Comparison of ENCODE assay signal across 1 cellular context in genomic region chr16:57300387-57301125, GRCh38.
TF ChIP-seq lines count a peak whose summit lies in the region.

No MANE protein-coding gene starts in this region.

TF ChIP-seq in HepG2, 621 proteins besides CTCF, POLR2A, EP300 and RAD21 (continued from another document and continues in another):
- TF ChIP-seq ZNF142 (CRISPR knock-in tag; IDR thresholded peaks at IDR 0.05) = peak; percentile 21; the same call in 1 of the 2 replicates
- TF ChIP-seq TGIF2 (CRISPR knock-in tag; IDR thresholded peaks at IDR 0.05) = no peak; the same call in 1 of the 2 replicates
- TF ChIP-seq STAG1 (CRISPR knock-in tag; IDR thresholded peaks at IDR 0.05) = peak; percentile 100
- TF ChIP-seq ZNF746 (CRISPR knock-in tag; IDR thresholded peaks at IDR 0.05) = no peak
- TF ChIP-seq ZXDC (CRISPR knock-in tag; IDR thresholded peaks at IDR 0.05) = peak; percentile 94
- TF ChIP-seq NFE2L2 (IDR thresholded peaks at IDR 0.05; ENCODE audit: low read length) = no peak; the same call in 1 of the 2 replicates
- TF ChIP-seq ZNF34 (CRISPR knock-in tag; IDR thresholded peaks at IDR 0.05; ENCODE audit: borderline replicate concordance) = no peak; the same call in 1 of the 2 replicates
- TF ChIP-seq ZIK1 (CRISPR knock-in tag; IDR thresholded peaks at IDR 0.05; ENCODE audit: borderline replicate concordance, low read depth) = peak; percentile 69
- no peak for TF ChIP-seq IKZF1 (IDR thresholded peaks at IDR 0.05)
- TF ChIP-seq TP53 (CRISPR knock-in tag; conservative IDR thresholded peaks at IDR 0.05) = no peak; the same call in 1 of the 2 replicates
- peak; percentile 92 for TF ChIP-seq IRF2 (CRISPR knock-in tag; IDR thresholded peaks at IDR 0.05)
- TF ChIP-seq, protein P1, sequence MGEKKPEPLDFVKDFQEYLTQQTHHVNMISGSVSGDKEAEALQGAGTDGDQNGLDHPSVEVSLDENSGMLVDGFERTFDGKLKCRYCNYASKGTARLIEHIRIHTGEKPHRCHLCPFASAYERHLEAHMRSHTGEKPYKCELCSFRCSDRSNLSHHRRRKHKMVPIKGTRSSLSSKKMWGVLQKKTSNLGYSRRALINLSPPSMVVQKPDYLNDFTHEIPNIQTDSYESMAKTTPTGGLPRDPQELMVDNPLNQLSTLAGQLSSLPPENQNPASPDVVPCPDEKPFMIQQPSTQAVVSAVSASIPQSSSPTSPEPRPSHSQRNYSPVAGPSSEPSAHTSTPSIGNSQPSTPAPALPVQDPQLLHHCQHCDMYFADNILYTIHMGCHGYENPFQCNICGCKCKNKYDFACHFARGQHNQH (CRISPR knock-in tag; IDR thresholded peaks at IDR 0.05) = peak; percentile 94
- peak; percentile 76 for TF ChIP-seq ZNF879 (CRISPR knock-in tag; IDR thresholded peaks at IDR 0.05)
- TF ChIP-seq ZFP90 (CRISPR knock-in tag; IDR thresholded peaks at IDR 0.05; ENCODE audit: borderline replicate concordance) = peak; percentile 73; the same call in 1 of the 2 replicates
- no peak; the same call in 1 of the 2 replicates for TF ChIP-seq PHF21A (CRISPR knock-in tag; IDR thresholded peaks at IDR 0.05)
- TF ChIP-seq U2AF1 (optimal IDR thresholded peaks at IDR 0.05; ENCODE audit: low read depth, low read length) = no peak
- TF ChIP-seq NKX3-1 (CRISPR knock-in tag; IDR thresholded peaks at IDR 0.05) = no peak
- TF ChIP-seq PTBP1 (IDR thresholded peaks at IDR 0.05; ENCODE audit: low read depth, low read length, poor library complexity, severe bottlenecking) = no peak
- TF ChIP-seq ATF1 (CRISPR knock-in tag; IDR thresholded peaks at IDR 0.05) = peak; percentile 61; the same call in 1 of the 2 replicates
- TF ChIP-seq PRMT3 (CRISPR knock-in tag; IDR thresholded peaks at IDR 0.05; ENCODE audit: borderline replicate concordance, low read depth) = peak; percentile 50
- no peak for TF ChIP-seq ATF5 (CRISPR knock-in tag; IDR thresholded peaks at IDR 0.05; ENCODE audit: low read depth)
- no peak for TF ChIP-seq DMAP1 (CRISPR knock-in tag; IDR thresholded peaks at IDR 0.05)
- TF ChIP-seq KLF16 (CRISPR knock-in tag; IDR thresholded peaks at IDR 0.05) = peak in 1 of 2 experiments; percentile 93; a peak in 2 of 4 replicates
- TF ChIP-seq FIP1L1 (IDR thresholded peaks at IDR 0.05; ENCODE audit: borderline replicate concordance, insufficient read depth, low read depth, low read length) = no peak
- TF ChIP-seq ZBTB14 (CRISPR knock-in tag; IDR thresholded peaks at IDR 0.05) = no peak
- no peak for TF ChIP-seq THYN1 (CRISPR knock-in tag; IDR thresholded peaks at IDR 0.05; ENCODE audit: borderline replicate concordance, low read depth)
- TF ChIP-seq CAMTA2 (CRISPR knock-in tag; IDR thresholded peaks at IDR 0.05; ENCODE audit: borderline replicate concordance) = peak; percentile 34; the same call in 1 of the 2 replicates
- TF ChIP-seq, protein P2, sequence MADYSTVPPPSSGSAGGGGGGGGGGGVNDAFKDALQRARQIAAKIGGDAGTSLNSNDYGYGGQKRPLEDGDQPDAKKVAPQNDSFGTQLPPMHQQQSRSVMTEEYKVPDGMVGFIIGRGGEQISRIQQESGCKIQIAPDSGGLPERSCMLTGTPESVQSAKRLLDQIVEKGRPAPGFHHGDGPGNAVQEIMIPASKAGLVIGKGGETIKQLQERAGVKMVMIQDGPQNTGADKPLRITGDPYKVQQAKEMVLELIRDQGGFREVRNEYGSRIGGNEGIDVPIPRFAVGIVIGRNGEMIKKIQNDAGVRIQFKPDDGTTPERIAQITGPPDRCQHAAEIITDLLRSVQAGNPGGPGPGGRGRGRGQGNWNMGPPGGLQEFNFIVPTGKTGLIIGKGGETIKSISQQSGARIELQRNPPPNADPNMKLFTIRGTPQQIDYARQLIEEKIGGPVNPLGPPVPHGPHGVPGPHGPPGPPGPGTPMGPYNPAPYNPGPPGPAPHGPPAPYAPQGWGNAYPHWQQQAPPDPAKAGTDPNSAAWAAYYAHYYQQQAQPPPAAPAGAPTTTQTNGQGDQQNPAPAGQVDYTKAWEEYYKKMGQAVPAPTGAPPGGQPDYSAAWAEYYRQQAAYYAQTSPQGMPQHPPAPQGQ (CRISPR knock-in tag; IDR thresholded peaks at IDR 0.05; ENCODE audit: borderline replicate concordance) = peak; percentile 98; the same call in 1 of the 2 replicates
- peak; percentile 73; the same call in 1 of the 2 replicates for TF ChIP-seq ARID5B (CRISPR knock-in tag; IDR thresholded peaks at IDR 0.05)
- peak; percentile 29; the same call in 1 of the 2 replicates for TF ChIP-seq ZNF160 (CRISPR knock-in tag; IDR thresholded peaks at IDR 0.05)
- TF ChIP-seq NFIB (CRISPR knock-in tag; IDR thresholded peaks at IDR 0.05; ENCODE audit: borderline replicate concordance) = no peak
- TF ChIP-seq SALL1 (CRISPR knock-in tag; IDR thresholded peaks at IDR 0.05) = peak; percentile 96
- TF ChIP-seq ZNF652 (CRISPR knock-in tag; IDR thresholded peaks at IDR 0.05; ENCODE audit: borderline replicate concordance, low read depth) = no peak
- 0 out of 2 replicates have a peak, but pooled peaks have one; percentile 34 for TF ChIP-seq KMT2A (CRISPR knock-in tag; IDR thresholded peaks at IDR 0.05)
- peak; percentile 82; the same call in 1 of the 2 replicates for TF ChIP-seq ZNF709 (CRISPR knock-in tag; IDR thresholded peaks at IDR 0.05)
- TF ChIP-seq ZNF614 (CRISPR knock-in tag; IDR thresholded peaks at IDR 0.05; ENCODE audit: borderline replicate concordance) = peak; percentile 15
- TF ChIP-seq GABPA (IDR thresholded peaks at IDR 0.05; ENCODE audit: low read depth, low read length) = no peak
- TF ChIP-seq GABPA (CRISPR knock-in tag; IDR thresholded peaks at IDR 0.05; ENCODE audit: low read depth) = peak; percentile 55
- no peak for TF ChIP-seq MBD4 (IDR thresholded peaks at IDR 0.05; ENCODE audit: borderline replicate concordance, low read length)
- TF ChIP-seq NCOA1 (CRISPR knock-in tag; IDR thresholded peaks at IDR 0.05) = peak; percentile 86
- TF ChIP-seq, protein P3, sequence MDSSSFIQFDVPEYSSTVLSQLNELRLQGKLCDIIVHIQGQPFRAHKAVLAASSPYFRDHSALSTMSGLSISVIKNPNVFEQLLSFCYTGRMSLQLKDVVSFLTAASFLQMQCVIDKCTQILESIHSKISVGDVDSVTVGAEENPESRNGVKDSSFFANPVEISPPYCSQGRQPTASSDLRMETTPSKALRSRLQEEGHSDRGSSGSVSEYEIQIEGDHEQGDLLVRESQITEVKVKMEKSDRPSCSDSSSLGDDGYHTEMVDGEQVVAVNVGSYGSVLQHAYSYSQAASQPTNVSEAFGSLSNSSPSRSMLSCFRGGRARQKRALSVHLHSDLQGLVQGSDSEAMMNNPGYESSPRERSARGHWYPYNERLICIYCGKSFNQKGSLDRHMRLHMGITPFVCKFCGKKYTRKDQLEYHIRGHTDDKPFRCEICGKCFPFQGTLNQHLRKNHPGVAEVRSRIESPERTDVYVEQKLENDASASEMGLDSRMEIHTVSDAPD (CRISPR knock-in tag; IDR thresholded peaks at IDR 0.05) = peak; percentile 87
- TF ChIP-seq SIN3A (IDR thresholded peaks at IDR 0.05; ENCODE audit: borderline replicate concordance, low read depth, low read length) = no peak
- TF ChIP-seq, protein P4, sequence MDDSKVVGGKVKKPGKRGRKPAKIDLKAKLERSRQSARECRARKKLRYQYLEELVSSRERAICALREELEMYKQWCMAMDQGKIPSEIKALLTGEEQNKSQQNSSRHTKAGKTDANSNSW (CRISPR knock-in tag; IDR thresholded peaks at IDR 0.05; ENCODE audit: borderline replicate concordance) = no peak
- no peak for TF ChIP-seq ZNF263 (CRISPR knock-in tag; IDR thresholded peaks at IDR 0.05)
- peak; percentile 59; the same call in 1 of the 2 replicates for TF ChIP-seq SIX1 (CRISPR knock-in tag; IDR thresholded peaks at IDR 0.05; ENCODE audit: borderline replicate concordance)
- TF ChIP-seq ZNF138 (CRISPR knock-in tag; IDR thresholded peaks at IDR 0.05; ENCODE audit: low read depth) = peak; percentile 97
